15 cellular contexts compared by ENCODE assay signal in the genomic region with DNA sequence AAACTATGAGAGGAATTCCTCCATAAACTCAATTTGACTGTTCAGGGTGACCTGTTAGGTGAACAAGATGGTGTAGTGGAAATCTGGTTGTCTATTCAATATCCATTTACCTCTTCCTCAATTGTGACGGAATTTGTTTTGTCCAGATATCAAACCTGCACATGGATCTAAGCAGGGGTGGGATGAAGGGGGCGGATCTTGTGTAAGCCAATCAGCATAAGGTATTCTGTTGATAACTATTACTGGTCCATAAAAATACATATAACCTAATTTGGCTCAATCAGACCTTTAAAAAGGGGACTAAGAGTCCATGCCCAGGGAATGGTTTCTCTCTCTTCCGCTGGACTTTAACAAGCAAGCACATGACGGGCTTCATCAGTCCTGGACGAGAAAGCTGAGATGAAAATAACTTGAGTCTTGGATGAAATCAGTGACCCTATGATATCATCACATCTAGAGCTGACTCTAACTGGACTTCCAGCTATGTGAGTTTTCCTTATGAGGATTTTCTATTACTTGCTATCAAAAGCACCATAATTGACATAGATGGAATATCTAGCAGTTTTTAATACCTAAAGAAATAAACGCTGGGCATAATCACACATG. TPM values are rescaled to one million over a fixed set of nuclear protein-coding genes. Genes with fewer than 3 reads are reported as not detected.
"Had no signal": no experiment of that assay in that cellular context is flagged by ENCODE, and none has a peak within 500 bp of the region (broad histone marks: within the 10 kb centered on the region; RNA-seq: fewer than 3 reads in every experiment).

No MANE protein-coding gene starts in this region.

- DNase-seq: activated CD4-positive, alpha-beta T cell treated with anti-CD3 and anti-CD28 coated beads, Interleukin-2, amount 50 U/mL, for 1 hour; activated naive CD8-positive, alpha-beta T cell treated with anti-CD3 and anti-CD28 coated beads for 36 hours; amygdala; effector memory CD4-positive, alpha-beta T cell; foreskin melanocyte; head of caudate nucleus; left cardiac atrium; midbrain; ovary; stomach; testis had no signal

- H3K4me3 ChIP-seq: lung, ovary, stomach, testis had no signal

- H3K36me3 ChIP-seq: ovary had no signal

- H3K27me3 ChIP-seq: ovary, stomach, testis had no signal

- H3K4me3 Mint-ChIP-seq: activated naive CD8-positive, alpha-beta T cell treated with anti-CD3 and anti-CD28 coated beads for 36 hours; activated T-helper 1 cell treated with anti-CD3 and anti-CD28 coated beads, Interleukin-12 subunit alpha, Interleukin-12 subunit beta, Interleukin-2, Interleukin-4 antibody, amounts not matched to agents 30 ng/mL and 10 ng/mL and 1 ng/mL, durations not matched to agents 14 hours and 24 hours and 36 hours; dendritic cell treated with granulocyte-macrophage colony-stimulating factor and Interleukin-4, amounts not matched to agents 40 ng/mL and 50 ng/mL, for 4 days; neural crest cell had no signal

- H3K9me3 Mint-ChIP-seq: activated naive CD8-positive, alpha-beta T cell treated with anti-CD3 and anti-CD28 coated beads for 36 hours; activated T-helper 1 cell treated with anti-CD3 and anti-CD28 coated beads, Interleukin-12 subunit alpha, Interleukin-12 subunit beta, Interleukin-2, Interleukin-4 antibody, amounts not matched to agents 30 ng/mL and 10 ng/mL and 1 ng/mL, durations not matched to agents 14 hours and 24 hours and 36 hours; dendritic cell treated with granulocyte-macrophage colony-stimulating factor and Interleukin-4, amounts not matched to agents 40 ng/mL and 50 ng/mL, for 4 days; neural crest cell had no signal

- H3K27ac Mint-ChIP-seq: activated naive CD8-positive, alpha-beta T cell treated with anti-CD3 and anti-CD28 coated beads for 36 hours; activated T-helper 1 cell treated with anti-CD3 and anti-CD28 coated beads, Interleukin-12 subunit alpha, Interleukin-12 subunit beta, Interleukin-2, Interleukin-4 antibody, amounts not matched to agents 30 ng/mL and 10 ng/mL and 1 ng/mL, durations not matched to agents 14 hours and 24 hours and 36 hours; dendritic cell treated with granulocyte-macrophage colony-stimulating factor and Interleukin-4, amounts not matched to agents 40 ng/mL and 50 ng/mL, for 4 days had no signal

- H3K27ac ChIP-seq: ovary, testis had no signal

- H3K27me3 Mint-ChIP-seq: activated naive CD8-positive, alpha-beta T cell treated with anti-CD3 and anti-CD28 coated beads for 36 hours; dendritic cell treated with granulocyte-macrophage colony-stimulating factor and Interleukin-4, amounts not matched to agents 40 ng/mL and 50 ng/mL, for 4 days had no signal

- H3K9me3 ChIP-seq: ovary, stomach, testis had no signal

RNA-seq across cellular contexts. Expression of a gene that starts 36.8 kb away (rescaled TPM):
- total RNA-seq: activated T-helper 1 cell treated with anti-CD3 and anti-CD28 coated beads, Interleukin-12 subunit alpha, Interleukin-12 subunit beta, Interleukin-2, Interleukin-4 antibody, amounts not matched to agents 30 ng/mL and 10 ng/mL and 1 ng/mL, durations not matched to agents 14 hours and 24 hours and 36 hours had no signal
